10 cellular contexts compared by ENCODE assay signal in the genomic region with DNA sequence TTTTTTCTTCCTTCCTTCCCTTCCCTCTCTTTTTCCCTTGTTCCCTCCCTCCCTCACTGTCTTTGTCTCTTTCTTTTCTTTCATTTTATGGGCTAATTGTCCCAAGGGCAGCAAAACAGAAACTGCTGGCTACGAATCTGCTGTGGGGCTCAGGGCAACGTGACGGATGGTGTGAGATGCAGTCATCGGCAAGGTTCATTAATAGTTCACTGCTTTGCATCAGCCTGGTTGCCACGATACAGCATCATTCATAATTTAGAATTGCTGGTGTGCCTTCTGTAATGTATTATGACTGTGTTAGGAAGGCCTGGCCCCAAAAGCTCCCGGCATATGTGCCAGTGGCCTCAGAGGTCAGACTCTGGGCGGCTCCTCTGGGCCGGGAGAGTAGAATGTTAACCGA.
A peak's percentile ranks its signal among the peaks of the same experiment; 100 is the strongest.
DNase-seq lines count a peak whose midpoint lies in the region; ATAC-seq and TF ChIP-seq lines count a peak whose summit lies in the region.
"Had no signal": no experiment of that assay in that cellular context is flagged by ENCODE, and none has a peak within 500 bp of the region (broad histone marks: within the 10 kb centered on the region; RNA-seq: fewer than 3 reads in every experiment).

No MANE protein-coding gene starts in this region.

- H2BK15ac ChIP-seq in mesenchymal stem cell (ENCODE audit: low read depth, poor library complexity, severe bottlenecking) = no peak overlapping the region

- H2AK5ac ChIP-seq in mesenchymal stem cell (ENCODE audit: low read length, severe bottlenecking) = no peak overlapping the region

- H3K9me3 ChIP-seq in mesenchymal stem cell (ENCODE audit: control insufficient read depth, low read length) = no peaks in the 10 kb centered on the region
- H3K9me3 ChIP-seq in CD4-positive, alpha-beta T cell (ENCODE audit: control insufficient read depth, low read length) = no peaks in the 10 kb centered on the region
- no peaks in the 10 kb centered on the region for H3K9me3 ChIP-seq in T-helper 17 cell (ENCODE audit: control insufficient read depth, low read length, poor library complexity, severe bottlenecking)

- TF ChIP-seq CTCF in HFF-Myc (IDR thresholded peaks at IDR 0.05; ENCODE audit: low read depth, low read length, missing control alignments) = no peak
- no peak for TF ChIP-seq CTCF in CD4-positive, alpha-beta T cell (IDR thresholded peaks at IDR 0.05)

- H2AFZ ChIP-seq in ACC112 (ENCODE audit: low read length, unreplicated experiment) (peak overlapping the region; percentile 80), mesenchymal stem cell (ENCODE audit: low read depth, low read length) (no peak overlapping the region)

- no peak overlapping the region for H3K18ac ChIP-seq in mesenchymal stem cell (ENCODE audit: low read depth in 1 of 2, low read length in 2 of 2)

- no peak overlapping the region for H3K4ac ChIP-seq in mesenchymal stem cell (ENCODE audit: low read depth in 1 of 2, low read length in 2 of 2)

- H3K23ac ChIP-seq in mesenchymal stem cell (ENCODE audit: low read length in 2 of 2) = no peak overlapping the region

- H2BK12ac ChIP-seq in mesenchymal stem cell (ENCODE audit: low read length in 2 of 2) = no peak overlapping the region

- peak overlapping the region; percentile 87 for H3K9ac ChIP-seq in mesenchymal stem cell (ENCODE audit: low read length)

- peak overlapping the region; percentile 58 for H3K27ac ChIP-seq in ACC112 (ENCODE audit: low read depth, low read length)
- no peak overlapping the region for H3K27ac ChIP-seq in mesenchymal stem cell (ENCODE audit: low read length, poor library complexity, severe bottlenecking)
- H3K27ac ChIP-seq in CD4-positive, alpha-beta T cell (ENCODE audit: low read depth, low read length) = no peak overlapping the region

- H2BK5ac ChIP-seq in mesenchymal stem cell (ENCODE audit: low read depth, low read length, poor library complexity, severe bottlenecking) = no peak overlapping the region

- no peak overlapping the region for H3K4me2 ChIP-seq in mesenchymal stem cell (ENCODE audit: low read length, poor library complexity, severe bottlenecking)

- no peaks in the 10 kb centered on the region for H3K4me1 Mint-ChIP-seq in CD4-positive, alpha-beta T cell (ENCODE audit: low read depth)
- no peaks in the 10 kb centered on the region for H3K4me1 Mint-ChIP-seq in T-helper 17 cell

- H4K8ac ChIP-seq in mesenchymal stem cell (ENCODE audit: low read length) = no peak overlapping the region

- no peak overlapping the region for H2BK120ac ChIP-seq in mesenchymal stem cell (ENCODE audit: low read depth, low read length)

- CTCF ChIA-PET in CD4-positive, alpha-beta T cell (lab: Charles Lee) = no interaction called here

- H3K79me1 ChIP-seq in mesenchymal stem cell (replicated peaks; ENCODE audit: low read length, poor library complexity, severe bottlenecking) = no peaks in the 10 kb centered on the region

- no peak overlapping the region for H3K14ac ChIP-seq in mesenchymal stem cell (ENCODE audit: low read length in 2 of 2)

- peak; percentile 11 for DNase-seq in HFF-Myc (ENCODE audit: extremely low read depth, low read depth)
- peak; percentile 17 to 21 for DNase-seq in dermis microvascular lymphatic vessel endothelial cell (ENCODE audit: low read depth in 2 of 2)
- no peak for DNase-seq in mesenchymal stem cell
- DNase-seq in CD4-positive, alpha-beta T cell = no peak
- DNase-seq in T-helper 17 cell = no peak
- DNase-seq: activated T-cell treated with anti-CD3 and anti-CD28 coated beads, Interleukin-2, amount 50 U/mL, for 48 hours; NCI-H82 had no signal

- no peaks in the 10 kb centered on the region for H3K79me2 ChIP-seq in ACC112 (ENCODE audit: control insufficient read depth, insufficient read depth, low read length, unreplicated experiment)

- H3K27ac Mint-ChIP-seq in CD4-positive, alpha-beta T cell = no peak overlapping the region
- no peak overlapping the region for H3K27ac Mint-ChIP-seq in T-helper 17 cell

- POLR2A ChIA-PET in CD4-positive, alpha-beta T cell (lab: Charles Lee) = no interaction called here

- H3K36me3 Mint-ChIP-seq in CD4-positive, alpha-beta T cell (ENCODE audit: low read depth) = no peaks in the 10 kb centered on the region
- H3K36me3 Mint-ChIP-seq in T-helper 17 cell (ENCODE audit: low read depth) = no peaks in the 10 kb centered on the region

- H3K4me1 ChIP-seq in ACC112 (ENCODE audit: control insufficient read depth, insufficient read depth, low read length, unreplicated experiment) (peaks cover 33% of the 10 kb centered on the region), mesenchymal stem cell (ENCODE audit: control insufficient read depth, insufficient read depth, low read depth, low read length) (peaks cover 6% of the 10 kb centered on the region)

- ATAC-seq in GM21576 (IDR thresholded peaks at IDR 0.05; ENCODE audit: unreplicated experiment) = no peak
- no peak for ATAC-seq in CD4-positive, alpha-beta T cell (ENCODE audit: poor library complexity)
- no peak for ATAC-seq in GM21737 (IDR thresholded peaks at IDR 0.05; ENCODE audit: unreplicated experiment)
- ATAC-seq in T-helper 17 cell = no peak

- no peaks in the 10 kb centered on the region for H3K36me3 ChIP-seq in ACC112 (ENCODE audit: insufficient read depth, low read length)
- H3K36me3 ChIP-seq in mesenchymal stem cell (ENCODE audit: control insufficient read depth in 1 of 2, insufficient read depth in 2 of 2, low read depth in 1 of 2, low read length in 2 of 2) = no peaks in the 10 kb centered on the region

- WGBS in mesenchymal stem cell = 71% methylated on average over 9 of the region's 9 CpGs

- H3K4me3 Mint-ChIP-seq in CD4-positive, alpha-beta T cell = no peak overlapping the region
- H3K4me3 Mint-ChIP-seq in T-helper 17 cell = no peak overlapping the region

- no peaks in the 10 kb centered on the region for H3K9me3 Mint-ChIP-seq in CD4-positive, alpha-beta T cell

- peak overlapping the region; percentile 33 for H3K4me3 ChIP-seq in ACC112 (ENCODE audit: low read depth, low read length)
- H3K4me3 ChIP-seq in HFF-Myc (replicated peaks; ENCODE audit: low read depth, low read length) = no peak overlapping the region
- peak overlapping the region in 1 of 2 experiments; percentile 57 for H3K4me3 ChIP-seq in mesenchymal stem cell (ENCODE audit: insufficient read depth in 1 of 2, low read depth in 1 of 2, low read length in 2 of 2)

- H3K27me3 ChIP-seq in ACC112 (ENCODE audit: insufficient read depth, low read length) = peaks cover 5% of the 10 kb centered on the region; the same call in 1 of the 2 replicates
- peaks cover 9 to 10% of the 10 kb centered on the region in 2 experiments for H3K27me3 ChIP-seq in mesenchymal stem cell (ENCODE audit: control insufficient read depth in 1 of 2, insufficient read depth in 1 of 2, low read length in 2 of 2)
- no peaks in the 10 kb centered on the region for H3K27me3 ChIP-seq in CD4-positive, alpha-beta T cell (ENCODE audit: control insufficient read depth, insufficient read depth, low read length)

- intact Hi-C loops in CD4-positive, alpha-beta T cell (cut with DNase I, micrococcal nuclease) = no loop called here

- H3K27me3 Mint-ChIP-seq in CD4-positive, alpha-beta T cell = no peaks in the 10 kb centered on the region
- H3K27me3 Mint-ChIP-seq in T-helper 17 cell = peaks cover 25% of the 10 kb centered on the region

- no peak overlapping the region for H4K91ac ChIP-seq in mesenchymal stem cell (ENCODE audit: low read length)

Comparison
In these comparisons a context has a peak if more than half of its experiments do, and no peak if none do; other contexts are left out.
1. DNase-seq: peak in HFF-Myc (single experiment) and dermis microvascular lymphatic vessel endothelial cell (2 of 2); none in mesenchymal stem cell (single experiment), CD4-positive, alpha-beta T cell (0 of 10) and T-helper 17 cell (0 of 3).